8 cellular contexts compared by ENCODE assay signal in genomic region chr5:113663879-113664278, GRCh38.
A peak's percentile ranks its signal among the peaks of the same experiment; 100 is the strongest.
DNase-seq lines count a peak whose midpoint lies in the region; ATAC-seq, FAIRE-seq and TF ChIP-seq lines count a peak whose summit lies in the region.

No MANE protein-coding gene starts in this region.

- intact Hi-C loops in HepG2 (cut with micrococcal nuclease; ENCODE audit: unreplicated experiment) = loop anchor here (1.0 kb wide), 1 partner anchor 52 kb away; no protein-coding TSS in a partner anchor
- intact Hi-C loops in uterus (cut with DNase I; ENCODE audit: low total_unique reads) = no loop called here

- in situ Hi-C loops in HepG2 (cut with HindIII; ENCODE audit: extremely low pct_ligation_motif_present, low pct_unique_long_range_greater_than_20kb) = loop anchor here (10.0 kb wide), 1 partner anchor 49 kb away; no protein-coding TSS in a partner anchor

- BruUV-seq in HepG2 (replicated peaks; lab: Mats Ljungman, UMichigan) = no TSS peak

- no peak overlapping the region for H3K27ac ChIP-seq in HepG2 (ENCODE audit: extremely low read length, insufficient read depth, low read length)
- H3K27ac ChIP-seq in uterus = no peak overlapping the region

- TF ChIP-seq RAD21 in HepG2 (CRISPR knock-in tag; IDR thresholded peaks at IDR 0.05) = no peak

- ATAC-seq in GM18870 (IDR thresholded peaks at IDR 0.05; ENCODE audit: unreplicated experiment) = peak; percentile 67
- peak; percentile 85 for ATAC-seq in HepG2
- no peak for ATAC-seq in HG02763 (IDR thresholded peaks at IDR 0.05; ENCODE audit: unreplicated experiment)

- no peak overlapping the region for H2AFZ ChIP-seq in HepG2 (ENCODE audit: low read length)

- CTCF ChIA-PET in HepG2 (lab: Yijun Ruan, JAX; ENCODE audit: low intra/inter-chr PET ratio, low total read pairs) = interaction anchor here (1.4 kb wide), 1 partner anchor 52 kb away, joined by 6 read pairs; no protein-coding TSS in a partner anchor

- H4K20me1 ChIP-seq in HepG2 (ENCODE audit: insufficient read depth, low read length) = no peaks in the 10 kb centered on the region

- H3K4me3 ChIP-seq in BE2C (ENCODE audit: low read depth, low read length) = no peak overlapping the region
- H3K4me3 ChIP-seq in LNCaP clone FGC (ENCODE audit: low read depth, low read length) = no peak overlapping the region
- H3K4me3 ChIP-seq in HepG2 (replicated peaks in 1 of 3; ENCODE audit: insufficient read depth in 1 of 3, low read depth in 2 of 3, low read length in 3 of 3) = no peak overlapping the region
- H3K4me3 ChIP-seq in uterus = no peak overlapping the region

- H3K27me3 ChIP-seq in BE2C (peaks cover 27% of the 10 kb centered on the region), HepG2 (ENCODE audit: control insufficient read depth in 1 of 2, insufficient read depth in 2 of 2, low read length in 2 of 2) (no peaks in the 10 kb centered on the region; a peak in 1 of 5 replicates), uterus (no peaks in the 10 kb centered on the region)

- H3K4me1 ChIP-seq in BE2C (no peaks in the 10 kb centered on the region), HepG2 (ENCODE audit: insufficient read depth, low read length) (no peaks in the 10 kb centered on the region), uterus (no peaks in the 10 kb centered on the region)

- no peak overlapping the region for H3K9ac ChIP-seq in HepG2 (ENCODE audit: insufficient read depth, low read depth, low read length)

- H3K9me3 ChIP-seq in BE2C (no peaks in the 10 kb centered on the region), HepG2 (ENCODE audit: low read length) (no peaks in the 10 kb centered on the region), uterus (no peaks in the 10 kb centered on the region)

- no peak for TF ChIP-seq EP300 in HepG2 (IDR thresholded peaks at IDR 0.05; ENCODE audit: low read depth in 2 of 2, low read length in 2 of 2)
- no peak for TF ChIP-seq EP300 in HepG2 (CRISPR knock-in tag; IDR thresholded peaks at IDR 0.05; ENCODE audit: borderline replicate concordance)

- peak; percentile 30 for FAIRE-seq in HepG2 (lab: Jason Lieb, UNC)

- no peaks in the 10 kb centered on the region for H3K79me2 ChIP-seq in HepG2 (ENCODE audit: insufficient read depth, low read length)

- 5% methylated on average over 4 of the region's 4 CpGs for WGBS in HepG2 (ENCODE audit: low lambda C conversion rate)

- DNase-seq in BE2C (peak; percentile 78), LNCaP clone FGC (ENCODE audit: low read depth) (peak; percentile 27), HepG2 (ENCODE audit: low spot score) (peak; percentile 45), uterus (no peak), SKM-1 (lab: John Stamatoyannopoulos, UW; ENCODE audit: unreplicated experiment) (no peak)
- peak; percentile 20 for DNase-seq in activated naive CD4-positive, alpha-beta T cell treated with Interleukin-2 at 50 U/mL for 16 hours

- no peak overlapping the region for H3K4me2 ChIP-seq in HepG2 (ENCODE audit: low read depth, low read length)

- TF ChIP-seq POLR2A in HepG2 (IDR thresholded peaks at IDR 0.05; ENCODE audit: insufficient read depth in 1 of 2, low read depth in 2 of 2, low read length in 2 of 2) (no peak), uterus (IDR thresholded peaks at IDR 0.05) (no peak)

- POLR2A ChIA-PET in HepG2 (lab: Yijun Ruan, JAX) = no interaction called here

- no peaks in the 10 kb centered on the region for H3K36me3 ChIP-seq in BE2C
- no peaks in the 10 kb centered on the region for H3K36me3 ChIP-seq in HepG2 (replicated peaks in 1 of 2; ENCODE audit: control insufficient read depth in 1 of 2, insufficient read depth in 2 of 2, low read length in 2 of 2)
- H3K36me3 ChIP-seq in uterus = no peaks in the 10 kb centered on the region

- TF ChIP-seq CTCF in BE2C (IDR thresholded peaks at IDR 0.05; ENCODE audit: low read depth, low read length) (peak; percentile 81), LNCaP clone FGC (IDR thresholded peaks at IDR 0.05; ENCODE audit: control insufficient read depth, extremely low read depth, insufficient read depth) (peak; percentile 63), HepG2 (CRISPR knock-in tag; IDR thresholded peaks at IDR 0.05) (peak; percentile 70), uterus (IDR thresholded peaks at IDR 0.05) (no peak)

TF ChIP-seq in HepG2, 621 proteins besides CTCF, POLR2A, EP300 and RAD21:
- TF ChIP-seq STAG1 (CRISPR knock-in tag; IDR thresholded peaks at IDR 0.05) (peak; percentile 16; the same call in 1 of the 2 replicates), ZNF530 (CRISPR knock-in tag; IDR thresholded peaks at IDR 0.05; ENCODE audit: low read depth) (no peak), ZNF513 (CRISPR knock-in tag; conservative IDR thresholded peaks at IDR 0.05) (no peak), SMC3 (IDR thresholded peaks at IDR 0.05; ENCODE audit: low read length) (peak; percentile 45; the same call in 1 of the 2 replicates), ZNF569 (CRISPR knock-in tag; IDR thresholded peaks at IDR 0.05; ENCODE audit: borderline replicate concordance) (no peak), U2AF2 (IDR thresholded peaks at IDR 0.05; ENCODE audit: low read depth, low read length) (no peak)
- TF ChIP-seq, protein P1, sequence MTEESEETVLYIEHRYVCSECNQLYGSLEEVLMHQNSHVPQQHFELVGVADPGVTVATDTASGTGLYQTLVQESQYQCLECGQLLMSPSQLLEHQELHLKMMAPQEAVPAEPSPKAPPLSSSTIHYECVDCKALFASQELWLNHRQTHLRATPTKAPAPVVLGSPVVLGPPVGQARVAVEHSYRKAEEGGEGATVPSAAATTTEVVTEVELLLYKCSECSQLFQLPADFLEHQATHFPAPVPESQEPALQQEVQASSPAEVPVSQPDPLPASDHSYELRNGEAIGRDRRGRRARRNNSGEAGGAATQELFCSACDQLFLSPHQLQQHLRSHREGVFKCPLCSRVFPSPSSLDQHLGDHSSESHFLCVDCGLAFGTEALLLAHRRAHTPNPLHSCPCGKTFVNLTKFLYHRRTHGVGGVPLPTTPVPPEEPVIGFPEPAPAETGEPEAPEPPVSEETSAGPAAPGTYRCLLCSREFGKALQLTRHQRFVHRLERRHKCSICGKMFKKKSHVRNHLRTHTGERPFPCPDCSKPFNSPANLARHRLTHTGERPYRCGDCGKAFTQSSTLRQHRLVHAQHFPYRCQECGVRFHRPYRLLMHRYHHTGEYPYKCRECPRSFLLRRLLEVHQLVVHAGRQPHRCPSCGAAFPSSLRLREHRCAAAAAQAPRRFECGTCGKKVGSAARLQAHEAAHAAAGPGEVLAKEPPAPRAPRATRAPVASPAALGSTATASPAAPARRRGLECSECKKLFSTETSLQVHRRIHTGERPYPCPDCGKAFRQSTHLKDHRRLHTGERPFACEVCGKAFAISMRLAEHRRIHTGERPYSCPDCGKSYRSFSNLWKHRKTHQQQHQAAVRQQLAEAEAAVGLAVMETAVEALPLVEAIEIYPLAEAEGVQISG (CRISPR knock-in tag; IDR thresholded peaks at IDR 0.05) = peak; percentile 73

Comparison
In these comparisons a context has a peak if more than half of its experiments do, and no peak if none do; other contexts are left out.
1. DNase-seq: peak in BE2C (single experiment), LNCaP clone FGC (single experiment), activated naive CD4-positive, alpha-beta T cell treated with Interleukin-2 at 50 U/mL for 16 hours (single experiment) and HepG2 (single experiment); none in uterus (0 of 2) and SKM-1 (single experiment).
2. CTCF ChIP-seq: peak in BE2C (single experiment), LNCaP clone FGC (single experiment) and HepG2 (single experiment); none in uterus (0 of 4).